7 cellular contexts compared by ENCODE assay signal in the genomic region with DNA sequence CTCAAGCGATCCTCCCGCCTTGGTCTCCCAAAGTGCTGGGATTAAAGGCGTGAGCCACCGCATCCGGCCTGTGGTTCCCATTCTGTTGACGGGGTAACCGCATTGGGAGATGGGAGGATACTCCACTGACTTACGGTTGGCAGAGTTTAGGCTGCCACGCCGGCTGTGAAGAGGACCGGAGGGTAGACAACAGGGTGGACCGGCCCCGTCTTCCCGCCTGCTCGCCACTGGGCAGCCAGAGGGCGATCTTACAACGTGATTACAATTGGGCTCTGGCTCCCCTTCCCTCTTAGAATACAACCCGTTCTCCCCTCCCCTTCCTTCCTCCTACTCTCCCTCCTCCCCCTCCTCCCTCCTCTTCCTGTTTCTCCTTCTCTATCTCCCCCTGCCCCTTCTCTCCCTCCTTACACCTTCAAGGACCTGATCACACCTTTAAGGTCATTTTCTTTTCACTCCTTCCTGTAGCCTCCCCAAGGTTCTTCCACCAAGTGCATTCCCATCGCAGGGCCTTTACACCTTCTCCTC. TPM values are rescaled to one million over a fixed set of nuclear protein-coding genes. Genes with fewer than 3 reads are reported as not detected.
DNase-seq lines count a peak whose midpoint lies in the region; ATAC-seq, FAIRE-seq and TF ChIP-seq lines count a peak whose summit lies in the region.
"Had no signal": no experiment of that assay in that cellular context is flagged by ENCODE, and none has a peak within 500 bp of the region (broad histone marks: within the 10 kb centered on the region; RNA-seq: fewer than 3 reads in every experiment).

No MANE protein-coding gene starts in this region.

- no TSS peak for BruUV-seq in HepG2 (replicated peaks; lab: Mats Ljungman, UMichigan)

- no peak for TF ChIP-seq POLR2A in HepG2 (IDR thresholded peaks at IDR 0.05; ENCODE audit: insufficient read depth in 1 of 2, low read depth in 2 of 2, low read length in 2 of 2)

- H3K9ac ChIP-seq in DND-41 (ENCODE audit: low read depth, low read length) (peak overlapping the region; percentile 22; the same call in 1 of the 2 replicates), HepG2 (ENCODE audit: insufficient read depth, low read depth, low read length) (no peak overlapping the region)

- peaks cover 25% of the 10 kb centered on the region for H3K27me3 Mint-ChIP-seq in activated naive CD4-positive, alpha-beta T cell treated with anti-CD3 and anti-CD28 coated beads, Interleukin-2, amount 10 ng/mL, durations not matched to agents 7 days and 5 days

- peak overlapping the region; percentile 72 for H3K27ac Mint-ChIP-seq in activated naive CD4-positive, alpha-beta T cell treated with anti-CD3 and anti-CD28 coated beads, Interleukin-2, amount 10 ng/mL, durations not matched to agents 7 days and 5 days

- H3K36me3 ChIP-seq in DND-41 (ENCODE audit: insufficient read depth, low read length), result no peaks in the 10 kb centered on the region
- H3K36me3 ChIP-seq in HepG2 (replicated peaks in 1 of 2; ENCODE audit: control insufficient read depth in 1 of 2, insufficient read depth in 2 of 2, low read length in 2 of 2), result no peaks in the 10 kb centered on the region

- TF ChIP-seq CTCF in DND-41 (IDR thresholded peaks at IDR 0.05; ENCODE audit: borderline replicate concordance, extremely low read depth, low read length, poor library complexity, severe bottlenecking) (peak; percentile 88), HepG2 (CRISPR knock-in tag; IDR thresholded peaks at IDR 0.05) (peak; percentile 68)

- POLR2A ChIA-PET in HepG2 (lab: Yijun Ruan, JAX), result interaction anchor here (1.3 kb wide), 1 partner anchor 11 kb away, joined by 4 read pairs; no protein-coding TSS in a partner anchor

- TF ChIP-seq EP300 in HepG2 (IDR thresholded peaks at IDR 0.05; ENCODE audit: low read depth in 2 of 2, low read length in 2 of 2), result no peak
- TF ChIP-seq EP300 in HepG2 (CRISPR knock-in tag; IDR thresholded peaks at IDR 0.05; ENCODE audit: borderline replicate concordance), result no peak

- H3K79me2 ChIP-seq in DND-41 (ENCODE audit: insufficient read depth, low read length) (no peaks in the 10 kb centered on the region), HepG2 (ENCODE audit: insufficient read depth, low read length) (no peaks in the 10 kb centered on the region)

- 0 out of 2 replicates have a peak, but pooled peaks have one; percentile 22 for TF ChIP-seq RAD21 in HepG2 (CRISPR knock-in tag; IDR thresholded peaks at IDR 0.05)

- peak overlapping the region; percentile 59 for H3K4me3 Mint-ChIP-seq in activated naive CD4-positive, alpha-beta T cell treated with anti-CD3 and anti-CD28 coated beads, Interleukin-2, amount 10 ng/mL, durations not matched to agents 7 days and 5 days

- peaks cover 30% of the 10 kb centered on the region for H3K4me1 Mint-ChIP-seq in activated naive CD4-positive, alpha-beta T cell treated with anti-CD3 and anti-CD28 coated beads, Interleukin-2, amount 10 ng/mL, durations not matched to agents 7 days and 5 days

- WGBS in HepG2 (ENCODE audit: low lambda C conversion rate), result 75% methylated on average over 19 of the region's 19 CpGs

- CTCF ChIA-PET in activated naive CD4-positive, alpha-beta T cell treated with anti-CD3 and anti-CD28 coated beads, Interleukin-2, amount 10 ng/mL, durations not matched to agents 7 days and 5 days (lab: Charles Lee), result interaction anchor here (1.0 to 1.4 kb wide), 6 partner anchors 8 to 70 kb away, joined by 3 to 6 read pairs (median 3); no protein-coding TSS in a partner anchor
- CTCF ChIA-PET in HepG2 (lab: Yijun Ruan, JAX; ENCODE audit: low intra/inter-chr PET ratio, low total read pairs), result no interaction called here

- in situ Hi-C loops in HepG2 (cut with HindIII; ENCODE audit: extremely low pct_ligation_motif_present, low pct_unique_long_range_greater_than_20kb), result no loop called here

- H3K4me3 ChIP-seq in DND-41 (ENCODE audit: low read depth in 1 of 2, low read length in 2 of 2) (peak overlapping the region in 1 of 2 experiments; percentile 42; a peak in 2 of 4 replicates), HepG2 (replicated peaks in 1 of 3; ENCODE audit: insufficient read depth in 1 of 3, low read depth in 2 of 3, low read length in 3 of 3) (no peak overlapping the region)

- no peak for FAIRE-seq in HepG2 (lab: Jason Lieb, UNC)

- H2AFZ ChIP-seq in DND-41 (ENCODE audit: low read depth, low read length) (peak overlapping the region; percentile 23), HepG2 (ENCODE audit: low read length) (no peak overlapping the region)

- peaks cover 11% of the 10 kb centered on the region for H3K36me3 Mint-ChIP-seq in activated naive CD4-positive, alpha-beta T cell treated with anti-CD3 and anti-CD28 coated beads, Interleukin-2, amount 10 ng/mL, durations not matched to agents 7 days and 5 days

- H3K27me3 ChIP-seq in DND-41 (ENCODE audit: insufficient read depth, low read length, poor library complexity) (peaks cover 3% of the 10 kb centered on the region), HepG2 (ENCODE audit: control insufficient read depth in 1 of 2, insufficient read depth in 2 of 2, low read length in 2 of 2) (peaks cover 0 to under 1% of the 10 kb centered on the region in 2 experiments; a peak in 1 of 5 replicates)

- ATAC-seq in DND-41 (ENCODE audit: insufficient read depth, low read depth) (peak; percentile 51), HepG2 (no peak), HG02938 (IDR thresholded peaks at IDR 0.05; ENCODE audit: unreplicated experiment) (no peak), GM21360 (IDR thresholded peaks at IDR 0.05; ENCODE audit: unreplicated experiment) (no peak)

- H3K4me1 ChIP-seq in DND-41 (ENCODE audit: insufficient read depth, low read length) (peaks cover 23% of the 10 kb centered on the region), HepG2 (ENCODE audit: insufficient read depth, low read length) (peaks cover 8% of the 10 kb centered on the region)

- H4K20me1 ChIP-seq in DND-41 (ENCODE audit: insufficient read depth, low read length) (no peaks in the 10 kb centered on the region), HepG2 (ENCODE audit: insufficient read depth, low read length) (no peaks in the 10 kb centered on the region)

- DNase-seq in DND-41, result peak; percentile 74
- DNase-seq in NCI-H82 treated with DMSO at 0.1 percent for 48 hours (lab: John Stamatoyannopoulos, UW; ENCODE audit: unreplicated experiment), result peak; percentile 91
- peak; percentile 84 for DNase-seq in activated naive CD4-positive, alpha-beta T cell treated with anti-CD3 and anti-CD28 coated beads, Interleukin-2, amount 10 ng/mL, durations not matched to agents 7 days and 5 days
- DNase-seq in HepG2 (ENCODE audit: low spot score), result no peak

- H3K9me3 Mint-ChIP-seq in activated naive CD4-positive, alpha-beta T cell treated with anti-CD3 and anti-CD28 coated beads, Interleukin-2, amount 10 ng/mL, durations not matched to agents 7 days and 5 days, result no peaks in the 10 kb centered on the region

- H3K27ac ChIP-seq in DND-41 (ENCODE audit: low read length) (peak overlapping the region; percentile 58), HepG2 (ENCODE audit: extremely low read length, insufficient read depth, low read length) (no peak overlapping the region)

- H3K4me2 ChIP-seq in DND-41 (ENCODE audit: insufficient read depth, low read length) (peak overlapping the region; percentile 54), HepG2 (ENCODE audit: low read depth, low read length) (no peak overlapping the region)

- H3K9me3 ChIP-seq in DND-41 (ENCODE audit: insufficient read depth, low read length, severe bottlenecking) (no peaks in the 10 kb centered on the region), HepG2 (ENCODE audit: low read length) (no peaks in the 10 kb centered on the region)

- intact Hi-C loops in HepG2 (cut with micrococcal nuclease; ENCODE audit: unreplicated experiment), result no loop called here

RNA-seq across cellular contexts. Expression of gene CCDC194, which starts 1.0 kb away (rescaled TPM):
- 0.13 TPM in 1 of 2 replicates, not detected in the other for total RNA-seq in HepG2 (2016; rRNA removed; fragmentation: Illumina TruSeq; extraction: Trizol)
- not detected in 2 replicates for total RNA-seq in HepG2 (2016; cell fraction: cytosol; rRNA removed; fragmentation: Illumina TruSeq; extraction: Trizol; ENCODE audit: low read depth)
- total RNA-seq in HepG2 (2016; cell fraction: insoluble cytoplasmic fraction; rRNA removed; fragmentation: Illumina TruSeq; extraction: Trizol), result 0.22 TPM in 1 of 2 replicates, not detected in the other
- total RNA-seq in HepG2 (2016; cell fraction: membrane; rRNA removed; fragmentation: Illumina TruSeq; extraction: Trizol), result not detected in 2 replicates
- 0.50 TPM in 1 of 2 replicates, not detected in the other for total RNA-seq in HepG2 (2016; cell fraction: nucleus; rRNA removed; fragmentation: Illumina TruSeq; extraction: Trizol)
- 0.21 and 0.35 TPM in 2 replicates for polyA plus RNA-seq in HepG2 (2011; rRNA removed)
- polyA plus RNA-seq in HepG2 (2011; cell fraction: cytosol; rRNA removed), result 0.08 TPM in 1 of 2 replicates, not detected in the other
- 1.5 and 2.7 TPM in 2 replicates for polyA plus RNA-seq in HepG2 (2011; cell fraction: nucleus; rRNA removed)
- polyA plus RNA-seq in HepG2 (2012), result 0.60 and 0.69 TPM in 2 replicates
- not detected in 2 replicates for polyA plus RNA-seq in HepG2 (2016; cell fraction: cytosol; fragmentation: Illumina TruSeq; extraction: Trizol; ENCODE audit: low read depth)
- polyA plus RNA-seq in HepG2 (2016; cell fraction: insoluble cytoplasmic fraction; fragmentation: Illumina TruSeq; extraction: Trizol; ENCODE audit: low read depth), result not detected in 2 replicates
- polyA plus RNA-seq in HepG2 (2016; cell fraction: membrane; fragmentation: Illumina TruSeq; extraction: Trizol; ENCODE audit: low read depth), result not detected in 2 replicates
- 0.62 and 1.2 TPM in 2 replicates for polyA plus RNA-seq in HepG2 (2016; cell fraction: nucleus; fragmentation: Illumina TruSeq; extraction: Trizol; ENCODE audit: insufficient read depth, low read depth)
- 3.3 TPM in 1 of 2 replicates, not detected in the other for polyA minus RNA-seq in HepG2 (2011; rRNA and poly(A)+ RNA removed; ENCODE audit: low replicate concordance)
- polyA minus RNA-seq in HepG2 (2011; cell fraction: cytosol; rRNA and poly(A)+ RNA removed), result not detected in 2 replicates
- polyA minus RNA-seq in HepG2 (2011; cell fraction: nucleus; rRNA and poly(A)+ RNA removed), result 1.9 and 3.0 TPM in 2 replicates

RNA-seq across cellular contexts. Expression of gene BST2, which starts 10.5 kb away (rescaled TPM):
- total RNA-seq in HepG2 (2016; rRNA removed; fragmentation: Illumina TruSeq; extraction: Trizol), result 39.1 and 58.8 TPM in 2 replicates
- 13.2 and 16.4 TPM in 2 replicates for total RNA-seq in HepG2 (2016; cell fraction: cytosol; rRNA removed; fragmentation: Illumina TruSeq; extraction: Trizol; ENCODE audit: low read depth)
- 39.2 and 64.4 TPM in 2 replicates for total RNA-seq in HepG2 (2016; cell fraction: insoluble cytoplasmic fraction; rRNA removed; fragmentation: Illumina TruSeq; extraction: Trizol)
- 23.1 TPM in 2 replicates for total RNA-seq in HepG2 (2016; cell fraction: membrane; rRNA removed; fragmentation: Illumina TruSeq; extraction: Trizol)
- 45.3 and 48.7 TPM in 2 replicates for total RNA-seq in HepG2 (2016; cell fraction: nucleus; rRNA removed; fragmentation: Illumina TruSeq; extraction: Trizol)
- polyA plus RNA-seq in HepG2 (2011; rRNA removed), result 93.8 and 105 TPM in 2 replicates
- polyA plus RNA-seq in HepG2 (2011; cell fraction: cytosol; rRNA removed), result 120 and 135 TPM in 2 replicates
- polyA plus RNA-seq in HepG2 (2011; cell fraction: nucleus; rRNA removed), result 45.7 and 55.1 TPM in 2 replicates
- 40.8 and 80.1 TPM in 2 replicates for polyA plus RNA-seq in HepG2 (2012)
- 20.8 and 22.8 TPM in 2 replicates for polyA plus RNA-seq in HepG2 (2016; cell fraction: cytosol; fragmentation: Illumina TruSeq; extraction: Trizol; ENCODE audit: low read depth)
- 52.4 and 55.4 TPM in 2 replicates for polyA plus RNA-seq in HepG2 (2016; cell fraction: insoluble cytoplasmic fraction; fragmentation: Illumina TruSeq; extraction: Trizol; ENCODE audit: low read depth)
- 30.0 and 30.4 TPM in 2 replicates for polyA plus RNA-seq in HepG2 (2016; cell fraction: membrane; fragmentation: Illumina TruSeq; extraction: Trizol; ENCODE audit: low read depth)
- 103 and 116 TPM in 2 replicates for polyA plus RNA-seq in HepG2 (2016; cell fraction: nucleus; fragmentation: Illumina TruSeq; extraction: Trizol; ENCODE audit: insufficient read depth, low read depth)
- polyA minus RNA-seq in HepG2 (2011; rRNA and poly(A)+ RNA removed; ENCODE audit: low replicate concordance), result 56.6 and 402 TPM in 2 replicates
- 23.0 and 24.4 TPM in 2 replicates for polyA minus RNA-seq in HepG2 (2011; cell fraction: cytosol; rRNA and poly(A)+ RNA removed)
- 13.5 and 26.4 TPM in 2 replicates for polyA minus RNA-seq in HepG2 (2011; cell fraction: nucleus; rRNA and poly(A)+ RNA removed)

RNA-seq across cellular contexts. Expression of gene PLVAP, which starts 17.8 kb away (rescaled TPM):
- total RNA-seq in HepG2 (2016; rRNA removed; fragmentation: Illumina TruSeq; extraction: Trizol), result not detected in 2 replicates
- not detected in 2 replicates for total RNA-seq in HepG2 (2016; cell fraction: cytosol; rRNA removed; fragmentation: Illumina TruSeq; extraction: Trizol; ENCODE audit: low read depth)
- not detected in 2 replicates for total RNA-seq in HepG2 (2016; cell fraction: insoluble cytoplasmic fraction; rRNA removed; fragmentation: Illumina TruSeq; extraction: Trizol)
- not detected in 2 replicates for total RNA-seq in HepG2 (2016; cell fraction: membrane; rRNA removed; fragmentation: Illumina TruSeq; extraction: Trizol)
- not detected in 2 replicates for total RNA-seq in HepG2 (2016; cell fraction: nucleus; rRNA removed; fragmentation: Illumina TruSeq; extraction: Trizol)
- 0.26 TPM in 1 of 2 replicates, not detected in the other for polyA plus RNA-seq in HepG2 (2011; rRNA removed)
- polyA plus RNA-seq in HepG2 (2011; cell fraction: cytosol; rRNA removed), result not detected in 2 replicates
- 0.26 and 0.58 TPM in 2 replicates for polyA plus RNA-seq in HepG2 (2011; cell fraction: nucleus; rRNA removed)
- not detected in 2 replicates for polyA plus RNA-seq in HepG2 (2012)
- polyA plus RNA-seq in HepG2 (2016; cell fraction: cytosol; fragmentation: Illumina TruSeq; extraction: Trizol; ENCODE audit: low read depth), result not detected in 2 replicates
- not detected in 2 replicates for polyA plus RNA-seq in HepG2 (2016; cell fraction: insoluble cytoplasmic fraction; fragmentation: Illumina TruSeq; extraction: Trizol; ENCODE audit: low read depth)
- polyA plus RNA-seq in HepG2 (2016; cell fraction: membrane; fragmentation: Illumina TruSeq; extraction: Trizol; ENCODE audit: low read depth), result not detected in 2 replicates
- not detected in 2 replicates for polyA plus RNA-seq in HepG2 (2016; cell fraction: nucleus; fragmentation: Illumina TruSeq; extraction: Trizol; ENCODE audit: insufficient read depth, low read depth)
- not detected in 2 replicates for polyA minus RNA-seq in HepG2 (2011; rRNA and poly(A)+ RNA removed; ENCODE audit: low replicate concordance)
- polyA minus RNA-seq in HepG2 (2011; cell fraction: cytosol; rRNA and poly(A)+ RNA removed), result not detected in 2 replicates
- polyA minus RNA-seq in HepG2 (2011; cell fraction: nucleus; rRNA and poly(A)+ RNA removed), result not detected in 2 replicates
- total RNA-seq: T-helper 2 cell treated with Interferon-gamma antibody and Interleukin-4, amounts not matched to agents 100 ng/mL and 5 ng/mL, for 36 hours had no signal

RNA-seq across cellular contexts. Expression of gene MVB12A, which starts 24.9 kb away (rescaled TPM):
- 31.8 and 36.1 TPM in 2 replicates for total RNA-seq in HepG2 (2016; rRNA removed; fragmentation: Illumina TruSeq; extraction: Trizol)
- 30.1 and 30.6 TPM in 2 replicates for total RNA-seq in HepG2 (2016; cell fraction: cytosol; rRNA removed; fragmentation: Illumina TruSeq; extraction: Trizol; ENCODE audit: low read depth)
- 30.0 and 39.0 TPM in 2 replicates for total RNA-seq in HepG2 (2016; cell fraction: insoluble cytoplasmic fraction; rRNA removed; fragmentation: Illumina TruSeq; extraction: Trizol)
- total RNA-seq in HepG2 (2016; cell fraction: membrane; rRNA removed; fragmentation: Illumina TruSeq; extraction: Trizol), result 33.0 and 34.1 TPM in 2 replicates
- total RNA-seq in HepG2 (2016; cell fraction: nucleus; rRNA removed; fragmentation: Illumina TruSeq; extraction: Trizol), result 18.9 and 22.8 TPM in 2 replicates
- 35.7 and 37.3 TPM in 2 replicates for polyA plus RNA-seq in HepG2 (2011; rRNA removed)
- 26.1 and 39.6 TPM in 2 replicates for polyA plus RNA-seq in HepG2 (2011; cell fraction: cytosol; rRNA removed)
- polyA plus RNA-seq in HepG2 (2011; cell fraction: nucleus; rRNA removed), result 45.3 and 45.4 TPM in 2 replicates
- 14.4 and 20.3 TPM in 2 replicates for polyA plus RNA-seq in HepG2 (2012)
- polyA plus RNA-seq in HepG2 (2016; cell fraction: cytosol; fragmentation: Illumina TruSeq; extraction: Trizol; ENCODE audit: low read depth), result 28.7 and 28.8 TPM in 2 replicates
- polyA plus RNA-seq in HepG2 (2016; cell fraction: insoluble cytoplasmic fraction; fragmentation: Illumina TruSeq; extraction: Trizol; ENCODE audit: low read depth), result 35.0 and 39.7 TPM in 2 replicates
- 28.9 and 34.5 TPM in 2 replicates for polyA plus RNA-seq in HepG2 (2016; cell fraction: membrane; fragmentation: Illumina TruSeq; extraction: Trizol; ENCODE audit: low read depth)
- polyA plus RNA-seq in HepG2 (2016; cell fraction: nucleus; fragmentation: Illumina TruSeq; extraction: Trizol; ENCODE audit: insufficient read depth, low read depth), result 45.9 and 46.3 TPM in 2 replicates
- polyA minus RNA-seq in HepG2 (2011; rRNA and poly(A)+ RNA removed; ENCODE audit: low replicate concordance), result 24.7 and 47.5 TPM in 2 replicates
- polyA minus RNA-seq in HepG2 (2011; cell fraction: cytosol; rRNA and poly(A)+ RNA removed), result 10.8 and 16.3 TPM in 2 replicates
- polyA minus RNA-seq in HepG2 (2011; cell fraction: nucleus; rRNA and poly(A)+ RNA removed), result 13.8 and 16.9 TPM in 2 replicates

RNA-seq across cellular contexts. Expression of gene TMEM221, which starts 53.5 kb away (rescaled TPM):
- total RNA-seq in HepG2 (2016; rRNA removed; fragmentation: Illumina TruSeq; extraction: Trizol), result 0.55 and 0.77 TPM in 2 replicates
- total RNA-seq in HepG2 (2016; cell fraction: cytosol; rRNA removed; fragmentation: Illumina TruSeq; extraction: Trizol; ENCODE audit: low read depth), result 0.51 and 0.53 TPM in 2 replicates
- 0.39 and 0.50 TPM in 2 replicates for total RNA-seq in HepG2 (2016; cell fraction: insoluble cytoplasmic fraction; rRNA removed; fragmentation: Illumina TruSeq; extraction: Trizol)
- 0.46 and 0.62 TPM in 2 replicates for total RNA-seq in HepG2 (2016; cell fraction: membrane; rRNA removed; fragmentation: Illumina TruSeq; extraction: Trizol)
- total RNA-seq in HepG2 (2016; cell fraction: nucleus; rRNA removed; fragmentation: Illumina TruSeq; extraction: Trizol), result 0.94 and 1.4 TPM in 2 replicates
- 0.27 and 0.33 TPM in 2 replicates for polyA plus RNA-seq in HepG2 (2011; rRNA removed)
- 0.19 and 0.24 TPM in 2 replicates for polyA plus RNA-seq in HepG2 (2011; cell fraction: cytosol; rRNA removed)
- 0.61 and 0.64 TPM in 2 replicates for polyA plus RNA-seq in HepG2 (2011; cell fraction: nucleus; rRNA removed)
- 0.43 and 0.50 TPM in 2 replicates for polyA plus RNA-seq in HepG2 (2012)
- polyA plus RNA-seq in HepG2 (2016; cell fraction: cytosol; fragmentation: Illumina TruSeq; extraction: Trizol; ENCODE audit: low read depth), result 0.25 and 0.32 TPM in 2 replicates
- polyA plus RNA-seq in HepG2 (2016; cell fraction: insoluble cytoplasmic fraction; fragmentation: Illumina TruSeq; extraction: Trizol; ENCODE audit: low read depth), result 0.28 and 0.31 TPM in 2 replicates
- polyA plus RNA-seq in HepG2 (2016; cell fraction: membrane; fragmentation: Illumina TruSeq; extraction: Trizol; ENCODE audit: low read depth), result 0.24 and 0.40 TPM in 2 replicates
- 1.3 and 2.0 TPM in 2 replicates for polyA plus RNA-seq in HepG2 (2016; cell fraction: nucleus; fragmentation: Illumina TruSeq; extraction: Trizol; ENCODE audit: insufficient read depth, low read depth)
- 0.14 and 0.36 TPM in 2 replicates for polyA minus RNA-seq in HepG2 (2011; rRNA and poly(A)+ RNA removed; ENCODE audit: low replicate concordance)
- polyA minus RNA-seq in HepG2 (2011; cell fraction: cytosol; rRNA and poly(A)+ RNA removed), result not detected in 2 replicates
- polyA minus RNA-seq in HepG2 (2011; cell fraction: nucleus; rRNA and poly(A)+ RNA removed), result 0.52 TPM in 1 of 2 replicates, not detected in the other
- total RNA-seq: T-helper 2 cell treated with Interferon-gamma antibody and Interleukin-4, amounts not matched to agents 100 ng/mL and 5 ng/mL, for 36 hours had no signal
